Comparison of ENCODE assay signal across 19 cellular contexts in the genomic region with DNA sequence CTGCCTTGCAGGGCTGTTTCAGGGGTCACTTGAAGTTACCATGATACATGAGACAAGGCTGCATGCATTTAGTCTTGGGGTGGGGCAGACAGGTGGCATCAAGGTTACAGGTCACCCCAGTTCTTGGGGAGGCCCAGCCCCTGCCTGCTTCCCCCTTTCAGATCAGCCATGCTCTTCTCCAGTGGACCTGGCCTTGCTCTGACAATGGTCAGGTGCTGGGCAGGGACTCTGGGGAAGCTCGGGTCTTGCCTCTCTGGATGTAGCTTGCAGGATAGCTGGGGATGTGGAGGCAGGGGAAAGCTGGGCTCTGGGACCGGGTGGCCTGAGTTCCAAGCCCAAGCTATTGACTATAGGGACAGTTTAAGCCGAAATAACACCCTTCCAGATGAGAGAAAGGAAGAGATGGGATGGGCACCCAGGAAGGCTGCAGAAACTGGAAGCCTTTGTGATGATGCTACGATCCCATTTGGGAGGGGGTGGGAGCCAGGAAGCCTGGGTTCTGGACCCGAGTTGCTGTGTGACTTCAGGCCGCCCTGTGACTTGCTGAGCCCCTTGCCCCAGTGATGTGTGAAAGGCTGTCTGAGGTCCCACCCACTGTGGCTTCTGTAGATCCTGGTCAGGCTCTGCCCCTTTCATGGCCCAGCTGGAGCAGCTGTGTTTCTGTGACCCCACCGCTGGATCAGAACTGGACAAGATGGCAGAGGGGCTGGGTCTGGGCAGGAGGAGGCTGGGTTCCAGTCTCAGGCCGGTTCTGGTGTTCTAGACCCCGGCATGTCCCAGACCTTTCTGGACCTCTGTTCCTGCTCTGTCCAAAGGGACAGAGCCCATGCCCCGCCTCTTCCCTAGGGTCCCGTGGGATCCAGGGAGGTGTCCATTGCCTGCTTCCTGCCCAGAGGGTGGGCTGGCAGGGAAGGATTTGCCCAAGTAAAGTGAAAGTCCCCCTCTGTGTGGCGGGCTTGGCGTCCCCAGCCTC. TPM values are rescaled to one million over a fixed set of nuclear protein-coding genes. Genes with fewer than 3 reads are reported as not detected.
DNase-seq lines count a peak whose midpoint lies in the region; ATAC-seq and TF ChIP-seq lines count a peak whose summit lies in the region.
"Had no signal": no experiment of that assay in that cellular context is flagged by ENCODE, and none has a peak within 500 bp of the region (broad histone marks: within the 10 kb centered on the region; RNA-seq: fewer than 3 reads in every experiment).

No MANE protein-coding gene starts in this region.

- H2AFZ ChIP-seq in parathyroid adenoma: no peak overlapping the region

- DNase-seq in Right ventricle myocardium inferior (ENCODE audit: missing footprints) (peak; percentile 1), cardiac septum (ENCODE audit: low spot score) (no peak), Peyer's patch (no peak), tibial artery (no peak)
- DNase-seq in activated CD4-positive, alpha-beta T cell treated with anti-CD3 and anti-CD28 coated beads, Interleukin-2, amount 50 U/mL, for 1 hour: no peak
- DNase-seq: 8988T; activated CD4-positive, alpha-beta memory T cell treated with anti-CD3 and anti-CD28 coated beads for 36 hours; amniotic stem cell; CD4-positive, alpha-beta T cell; hypothalamus; naive thymus-derived CD8-positive, alpha-beta T cell; NCI-H1092; stimulated activated naive B cell treated with anti-CD40 and anti-IgM and Interleukin-4, amounts not matched to agents 10 μg/mL and 1 μg/mL and 100 μg/mL, for 72 hours had no signal

- H3K27ac ChIP-seq in gastroesophageal sphincter (peak overlapping the region in 3 of 4 donors; percentile 15 to 91 (median 88)), parathyroid adenoma (no peak overlapping the region), Peyer's patch (no peak overlapping the region), tibial artery (no peak overlapping the region)

- H3K4me1 ChIP-seq in gastroesophageal sphincter (peaks cover 0 to 98% (median 52%) of the 10 kb centered on the region in 3 donors), parathyroid adenoma (peaks cover 61% of the 10 kb centered on the region), Peyer's patch (peaks cover 0 to 80% (median 15%) of the 10 kb centered on the region in 4 donors), tibial artery (peaks cover 0 to 84% (median 41%) of the 10 kb centered on the region in 4 donors)

- TF ChIP-seq CTCF in gastroesophageal sphincter (IDR thresholded peaks at IDR 0.05): no peak
- no peak for TF ChIP-seq CTCF in parathyroid adenoma (IDR thresholded peaks at IDR 0.05)
- no peak for TF ChIP-seq CTCF in Peyer's patch (IDR thresholded peaks at IDR 0.05)
- TF ChIP-seq CTCF in tibial artery (IDR thresholded peaks at IDR 0.05): no peak

- no peak for TF ChIP-seq POLR2A in gastroesophageal sphincter (IDR thresholded peaks at IDR 0.05)
- TF ChIP-seq POLR2A in Peyer's patch (IDR thresholded peaks at IDR 0.05): no peak

- H3K36me3 ChIP-seq in gastroesophageal sphincter (peaks cover 0 to 9% of the 10 kb centered on the region in 2 donors), parathyroid adenoma (ENCODE audit: control insufficient read depth, insufficient read depth, low read length) (no peaks in the 10 kb centered on the region), Peyer's patch (no peaks in the 10 kb centered on the region), tibial artery (peaks cover 0 to 3% (median 0%) of the 10 kb centered on the region in 3 donors)

- H3K9ac ChIP-seq in parathyroid adenoma: no peak overlapping the region

- H3K9me3 ChIP-seq in gastroesophageal sphincter (no peaks in the 10 kb centered on the region), parathyroid adenoma (ENCODE audit: control insufficient read depth, low read length) (no peaks in the 10 kb centered on the region), Peyer's patch (no peaks in the 10 kb centered on the region), tibial artery (no peaks in the 10 kb centered on the region)

- ATAC-seq in Right ventricle myocardium inferior (no peak), gastroesophageal sphincter (no peak), GM21367 (IDR thresholded peaks at IDR 0.05; ENCODE audit: unreplicated experiment) (no peak)
- ATAC-seq: left colon; naive thymus-derived CD8-positive, alpha-beta T cell; SK-N-SH treated with all-trans-retinoic acid at 6 μM for 48 hours; stimulated activated naive B cell treated with anti-CD40 and anti-IgM and Interleukin-4, amounts not matched to agents 10 μg/mL and 1 μg/mL and 100 μg/mL, for 72 hours had no signal

- TF ChIP-seq EP300 in gastroesophageal sphincter (IDR thresholded peaks at IDR 0.05): no peak

- 80% methylated on average over 2 of the region's 13 CpGs; no CpG with 5 or more reads in 1 of the 2 donors for WGBS in gastroesophageal sphincter (ENCODE audit: low coverage in 1 of 2), 2 donors

- peak overlapping the region; percentile 99 for H3K4me2 ChIP-seq in parathyroid adenoma (ENCODE audit: low read length)

- H3K4me3 ChIP-seq in gastroesophageal sphincter: peak overlapping the region in 1 of 2 donors; percentile 73
- H3K4me3 ChIP-seq in parathyroid adenoma (ENCODE audit: low read depth, low read length): no peak overlapping the region
- H3K4me3 ChIP-seq in Peyer's patch: no peak overlapping the region
- no peak overlapping the region for H3K4me3 ChIP-seq in tibial artery

- intact Hi-C loops in Right ventricle myocardium inferior (cut with DNase I) (no loop called here), cardiac septum (cut with DNase I) (no loop called here), tibial artery (cut with DNase I; ENCODE audit: low total_unique reads) (no loop called here)

- peaks cover 3% of the 10 kb centered on the region for H3K79me2 ChIP-seq in parathyroid adenoma

- H3K27me3 ChIP-seq in gastroesophageal sphincter (peaks cover 41% of the 10 kb centered on the region), parathyroid adenoma (ENCODE audit: control insufficient read depth, insufficient read depth, low read length) (no peaks in the 10 kb centered on the region), Peyer's patch (peaks cover 0 to 18% of the 10 kb centered on the region in 2 donors), tibial artery (peaks cover 0 to 89% of the 10 kb centered on the region in 2 donors)

RNA-seq across cellular contexts. Expression of a gene that starts 2.1 kb away (rescaled TPM):
- total RNA-seq in Right ventricle myocardium inferior: 56.5 TPM
- 31.3 TPM for total RNA-seq in cardiac septum
- total RNA-seq in gastroesophageal sphincter: 10 to 100 TPM; 51.6 to 61.9 (median 59.1) TPM
- total RNA-seq in Peyer's patch: 10 to 100 TPM; 10.5 to 94.9 (median 31.1) TPM

RNA-seq across cellular contexts. Expression of a gene that starts 30.9 kb away (rescaled TPM):
- total RNA-seq in Right ventricle myocardium inferior (1.2 TPM), cardiac septum (0.46 TPM), gastroesophageal sphincter (1 to 10 TPM in 1 of 4 donors, under 1 TPM in 2, not detected in 1; 0.40 to 3.6 (median 0.45) TPM), Peyer's patch (10 to 100 TPM; 20.6 to 69.5 (median 34.1) TPM)
- total RNA-seq: activated CD4-positive, alpha-beta memory T cell treated with anti-CD3 and anti-CD28 coated beads for 36 hours; activated T-helper 1 cell treated with anti-CD3 and anti-CD28 coated beads, Interleukin-12 subunit alpha, Interleukin-12 subunit beta, Interleukin-2, Interleukin-4 antibody, amounts not matched to agents 30 ng/mL and 10 ng/mL and 1 ng/mL, durations not matched to agents 14 hours and 24 hours and 36 hours; CD4-positive, alpha-beta T cell; naive thymus-derived CD8-positive, alpha-beta T cell had no signal

RNA-seq across cellular contexts. Expression of a gene that starts 41.4 kb away (rescaled TPM):
- not detected for total RNA-seq in Right ventricle myocardium inferior
- total RNA-seq in cardiac septum: not detected
- not detected for total RNA-seq in gastroesophageal sphincter
- total RNA-seq in Peyer's patch: not detected
- total RNA-seq: activated CD4-positive, alpha-beta memory T cell treated with anti-CD3 and anti-CD28 coated beads for 36 hours; activated T-helper 1 cell treated with anti-CD3 and anti-CD28 coated beads, Interleukin-12 subunit alpha, Interleukin-12 subunit beta, Interleukin-2, Interleukin-4 antibody, amounts not matched to agents 30 ng/mL and 10 ng/mL and 1 ng/mL, durations not matched to agents 14 hours and 24 hours and 36 hours; CD4-positive, alpha-beta T cell; left colon; naive thymus-derived CD8-positive, alpha-beta T cell had no signal

Comparison
In these comparisons a context has a peak if more than half of its experiments do, and no peak if none do; other contexts are left out.
1. H3K27ac ChIP-seq: peak in gastroesophageal sphincter (3 of 4); none in parathyroid adenoma (single experiment), Peyer's patch (0 of 4) and tibial artery (0 of 2).